ENCODE assay signal across 12 cellular contexts in genomic region chr12:94761559-94761958, GRCh38.
DNase-seq lines count a peak whose midpoint lies in the region; ATAC-seq and TF ChIP-seq lines count a peak whose summit lies in the region.
"Had no signal": no experiment of that assay in that cellular context is flagged by ENCODE, and none has a peak within 500 bp of the region (broad histone marks: within the 10 kb centered on the region; RNA-seq: fewer than 3 reads in every experiment).

No MANE protein-coding gene starts in this region.

- no peaks in the 10 kb centered on the region for H3K9me3 ChIP-seq in RWPE2 (ENCODE audit: severe bottlenecking)
- H3K9me3 ChIP-seq: Caco-2 had no signal

- peak; percentile 97 for ATAC-seq in RWPE2 (ENCODE audit: low read depth)

- no peak for TF ChIP-seq CTCF in RWPE2 (IDR thresholded peaks at IDR 0.05; ENCODE audit: poor library complexity, severe bottlenecking)
- no peak for TF ChIP-seq CTCF in fibroblast of pulmonary artery (IDR thresholded peaks at IDR 0.05; ENCODE audit: low read length, missing control alignments)

- intact Hi-C loops in cardiac septum (cut with DNase I): loop anchor here (5.0 kb wide), 1 partner anchor 214 kb away; no protein-coding TSS in a partner anchor

- H3K4me1 ChIP-seq in RWPE2 (ENCODE audit: insufficient read depth, poor library complexity, severe bottlenecking): peaks cover 16% of the 10 kb centered on the region

- DNase-seq in stimulated activated CD4-positive, alpha-beta T cell treated with anti-CD3 and anti-CD28 coated beads, Interleukin-1b, Interleukin-23, amount 100 ng/mL, for 48 hours: peak; percentile 8
- no peak for DNase-seq in stimulated activated CD4-positive, alpha-beta T cell treated with anti-CD3 and anti-CD28 coated beads, Interleukin-4, amount 100 ng/mL, for 4 hours
- DNase-seq in RWPE2 (ENCODE audit: low spot score) (no peak), fibroblast of pulmonary artery (ENCODE audit: low read depth) (peak; percentile 94), stromal cell of bone marrow (ENCODE audit: low read depth) (peak; percentile 94), putamen (ENCODE audit: low spot score) (no peak), SK-N-DZ (ENCODE audit: low spot score) (no peak), cardiac septum (ENCODE audit: low spot score) (no peak)
- DNase-seq: amygdala, Caco-2, NCI-H69, occipital lobe had no signal

- no peak overlapping the region for H3K4me3 ChIP-seq in RWPE2 (ENCODE audit: severe bottlenecking)
- no peak overlapping the region for H3K4me3 ChIP-seq in fibroblast of pulmonary artery (replicated peaks; ENCODE audit: low read depth, low read length)

- H3K36me3 ChIP-seq in RWPE2 (ENCODE audit: low read depth): no peaks in the 10 kb centered on the region

- H3K27me3 ChIP-seq in RWPE2 (ENCODE audit: insufficient read depth, poor library complexity, severe bottlenecking): no peaks in the 10 kb centered on the region

- H3K27ac ChIP-seq in RWPE2 (ENCODE audit: poor library complexity, severe bottlenecking): no peak overlapping the region

Comparison
In these comparisons a context has a peak if more than half of its experiments do, and no peak if none do; other contexts are left out.
1. DNase-seq: peak in stimulated activated CD4-positive, alpha-beta T cell treated with anti-CD3 and anti-CD28 coated beads, Interleukin-1b, Interleukin-23, amount 100 ng/mL, for 48 hours (single experiment), fibroblast of pulmonary artery (single experiment) and stromal cell of bone marrow (single experiment); none in stimulated activated CD4-positive, alpha-beta T cell treated with anti-CD3 and anti-CD28 coated beads, Interleukin-4, amount 100 ng/mL, for 4 hours (0 of 2), RWPE2 (single experiment), putamen (single experiment), SK-N-DZ (single experiment) and cardiac septum (single experiment).